8 cellular contexts compared by ENCODE assay signal in genomic region chr18:8705941-8706544, GRCh38. TPM values are rescaled to one million over a fixed set of nuclear protein-coding genes. Genes with fewer than 3 reads are reported as not detected.
DNase-seq lines count a peak whose midpoint lies in the region; ATAC-seq and TF ChIP-seq lines count a peak whose summit lies in the region.

No MANE protein-coding gene starts in this region.

- RAD21 ChIA-PET in HCT116 (lab: Charles Lee; ENCODE audit: low non-redundant PET in 1 of 2, low total read pairs in 2 of 2, uncharacterized antibody in 2 of 2, unreplicated experiment in 2 of 2) = no interaction called here

- H3K4me2 ChIP-seq in DOHH2 (ENCODE audit: low read length) (peak overlapping the region; percentile 62), HCT116 (ENCODE audit: low read length) (peak overlapping the region; percentile 87)

- ATAC-seq in HCT116 (peak; percentile 3), GM19452 (IDR thresholded peaks at IDR 0.05; ENCODE audit: unreplicated experiment) (no peak)

- CTCF ChIA-PET in HCT116 (lab: Charles Lee) = interaction anchor here (0.8 kb wide), 1 partner anchor 9 kb away, joined by 4 read pairs; no protein-coding TSS in a partner anchor
- CTCF ChIA-PET in activated CD4-positive, alpha-beta memory T cell treated with anti-CD3 and anti-CD28 coated beads for 36 hours (lab: Charles Lee) = no interaction called here

- H3K79me2 ChIP-seq in DOHH2 (ENCODE audit: control insufficient read depth, low read length) (peaks cover 7% of the 10 kb centered on the region; the same call in 1 of the 2 replicates), HCT116 (ENCODE audit: insufficient read depth, low read length) (peaks cover 36% of the 10 kb centered on the region)

- TF ChIP-seq CTCF in DOHH2 (IDR thresholded peaks at IDR 0.05; ENCODE audit: low read depth, low read length, poor library complexity, severe bottlenecking) (no peak), HCT116 (IDR thresholded peaks at IDR 0.05 in 2 of 3, conservative IDR thresholded peaks at IDR 0.05 in 1 of 3; ENCODE audit: borderline replicate concordance in 1 of 3, insufficient read depth in 1 of 3, low read depth in 2 of 3, low read length in 2 of 3) (no peak)

- H3K4me3 Mint-ChIP-seq in activated CD4-positive, alpha-beta memory T cell treated with anti-CD3 and anti-CD28 coated beads for 36 hours = no peak overlapping the region

- DNase-seq in HCT116 (ENCODE audit: low read depth, low spot score) = no peak
- DNase-seq in activated CD4-positive, alpha-beta memory T cell treated with anti-CD3 and anti-CD28 coated beads for 36 hours = peak; percentile 13
- peak in 25 of 42 donors; percentile 5 to 56 (median 36) for DNase-seq in head of caudate nucleus
- DNase-seq in NCI-H510A treated with DMSO at 0.1 percent for 48 hours (lab: John Stamatoyannopoulos, UW) = no peak
- DNase-seq in NCI-H1436 (lab: John Stamatoyannopoulos, UW) = no peak

- H3K9ac ChIP-seq in HCT116 (ENCODE audit: low read length) = peak overlapping the region; percentile 65
- H3K9ac ChIP-seq in rectal smooth muscle tissue (ENCODE audit: low read length) = peak overlapping the region; percentile 80

- H3K4me1 ChIP-seq in DOHH2 (ENCODE audit: control insufficient read depth, low read length) (peaks cover 20% of the 10 kb centered on the region), HCT116 (ENCODE audit: control insufficient read depth in 1 of 2, insufficient read depth in 2 of 2, low read length in 2 of 2) (peaks cover 17 to 36% of the 10 kb centered on the region in 2 experiments; a peak in 3 of 4 replicates), rectal smooth muscle tissue (ENCODE audit: control insufficient read depth, insufficient read depth, low read length) (peaks cover 11% of the 10 kb centered on the region)

- H4K20me1 ChIP-seq in DOHH2 (ENCODE audit: control insufficient read depth, insufficient read depth, low read depth, low read length) (no peaks in the 10 kb centered on the region), HCT116 (ENCODE audit: insufficient read depth) (no peaks in the 10 kb centered on the region)

- H3K27ac ChIP-seq in DOHH2 (ENCODE audit: low read depth, low read length) = no peak overlapping the region
- peak overlapping the region; percentile 70; the same call in 1 of the 2 replicates for H3K27ac ChIP-seq in HCT116 (ENCODE audit: low read depth, low read length)
- peak overlapping the region; percentile 86 for H3K27ac ChIP-seq in rectal smooth muscle tissue (ENCODE audit: low read depth, low read length)

- peaks cover 14% of the 10 kb centered on the region for H3K4me1 Mint-ChIP-seq in activated CD4-positive, alpha-beta memory T cell treated with anti-CD3 and anti-CD28 coated beads for 36 hours (ENCODE audit: low read depth)

- POLR2A ChIA-PET in HCT116 (lab: Charles Lee) = no interaction called here
- POLR2A ChIA-PET in activated CD4-positive, alpha-beta memory T cell treated with anti-CD3 and anti-CD28 coated beads for 36 hours (lab: Charles Lee) = no interaction called here

- no peak overlapping the region for H2AFZ ChIP-seq in HCT116 (ENCODE audit: low read depth, low read length, poor library complexity, severe bottlenecking)

- peaks cover 3% of the 10 kb centered on the region; the same call in 1 of the 2 replicates for H3F3A ChIP-seq in DOHH2 (ENCODE audit: control insufficient read depth, insufficient read depth)

- no TSS peak for BruUV-seq in HCT116 (replicated peaks; lab: Mats Ljungman, UMichigan)

- TF ChIP-seq RAD21 in HCT116 (IDR thresholded peaks at IDR 0.05; ENCODE audit: low read depth) = no peak

- H3K27me3 Mint-ChIP-seq in activated CD4-positive, alpha-beta memory T cell treated with anti-CD3 and anti-CD28 coated beads for 36 hours = peaks cover 44% of the 10 kb centered on the region

- intact Hi-C loops in HCT116 (cut with micrococcal nuclease) (no loop called here), head of caudate nucleus (cut with DNase I) (loop anchor here (10.0 kb wide), 1 partner anchor 429 kb away; the partner anchor contains the start of gene ANKRD12)
- intact Hi-C loops in activated CD4-positive, alpha-beta memory T cell treated with anti-CD3 and anti-CD28 coated beads for 36 hours (cut with micrococcal nuclease) = loop anchor here (2.0 to 10.0 kb wide), 4 partner anchors 94 to 909 kb away; partner anchors contain the start of genes ANKRD12, PPP4R1 and TWSG1

- peaks cover 21% of the 10 kb centered on the region; the same call in 1 of the 2 replicates for H3K27me3 ChIP-seq in DOHH2 (ENCODE audit: control insufficient read depth, low read length)
- H3K27me3 ChIP-seq in HCT116 (ENCODE audit: insufficient read depth, low read length) = no peaks in the 10 kb centered on the region
- H3K27me3 ChIP-seq in rectal smooth muscle tissue (ENCODE audit: control insufficient read depth, insufficient read depth, low read length) = peaks cover 7% of the 10 kb centered on the region

- peaks cover 2% of the 10 kb centered on the region for H3K9me3 Mint-ChIP-seq in activated CD4-positive, alpha-beta memory T cell treated with anti-CD3 and anti-CD28 coated beads for 36 hours

- no peak overlapping the region for H3K27ac Mint-ChIP-seq in activated CD4-positive, alpha-beta memory T cell treated with anti-CD3 and anti-CD28 coated beads for 36 hours

- TF ChIP-seq POLR2A in HCT116 (IDR thresholded peaks at IDR 0.05; ENCODE audit: borderline replicate concordance, extremely low read depth, insufficient read depth, insufficient read length) = no peak

- no peaks in the 10 kb centered on the region for H3K9me2 ChIP-seq in DOHH2 (replicated peaks; ENCODE audit: control insufficient read depth, low read length)
- H3K9me2 ChIP-seq in HCT116 (ENCODE audit: insufficient read depth) = no peaks in the 10 kb centered on the region

- no peaks in the 10 kb centered on the region for H3K9me3 ChIP-seq in DOHH2 (ENCODE audit: control insufficient read depth, insufficient read depth, low read length)
- H3K9me3 ChIP-seq in HCT116 (ENCODE audit: control insufficient read depth in 1 of 2, insufficient read depth in 1 of 2, low read depth in 1 of 2, low read length in 2 of 2) = no peaks in the 10 kb centered on the region

- H3K36me3 ChIP-seq in DOHH2 (ENCODE audit: control insufficient read depth, low read length) (no peaks in the 10 kb centered on the region), HCT116 (ENCODE audit: control insufficient read depth in 1 of 2, insufficient read depth in 2 of 2, low read length in 2 of 2) (no peaks in the 10 kb centered on the region; a peak in 1 of 4 replicates), rectal smooth muscle tissue (ENCODE audit: control insufficient read depth, insufficient read depth, low read length) (no peaks in the 10 kb centered on the region)

- peaks cover 2% of the 10 kb centered on the region for H3K36me3 Mint-ChIP-seq in activated CD4-positive, alpha-beta memory T cell treated with anti-CD3 and anti-CD28 coated beads for 36 hours

- H3K4me3 ChIP-seq in DOHH2 (ENCODE audit: low read length) = peak overlapping the region; percentile 65
- peak overlapping the region; percentile 50 to 65 for H3K4me3 ChIP-seq in HCT116 (replicated peaks in 1 of 2; ENCODE audit: low read depth in 1 of 2, low read length in 2 of 2)
- peak overlapping the region; percentile 76 for H3K4me3 ChIP-seq in rectal smooth muscle tissue (ENCODE audit: low read length)

TF ChIP-seq in HCT116, 20 proteins besides CTCF, POLR2A, EP300 and RAD21 (continues in another document):
- TF ChIP-seq TCF7L2 (IDR thresholded peaks at IDR 0.05; ENCODE audit: borderline replicate concordance, extremely low read depth, insufficient read depth, insufficient read length) (no peak), EZH2phosphoT487 (IDR thresholded peaks at IDR 0.05; ENCODE audit: borderline replicate concordance) (no peak), CBX3 (IDR thresholded peaks at IDR 0.05; ENCODE audit: low read depth) (no peak), SIN3A (IDR thresholded peaks at IDR 0.05; ENCODE audit: low read depth) (no peak), POLR2AphosphoS5 (IDR thresholded peaks at IDR 0.05; ENCODE audit: low read depth, low read length) (no peak), CEBPB (IDR thresholded peaks at IDR 0.05; ENCODE audit: low read depth) (no peak), FOSL1 (IDR thresholded peaks at IDR 0.05; ENCODE audit: low read depth) (no peak), SP1 (IDR thresholded peaks at IDR 0.05; ENCODE audit: low read depth) (no peak), ZBTB33 (IDR thresholded peaks at IDR 0.05; ENCODE audit: extremely low read depth, insufficient replicate concordance, low read length) (no peak), EZH2 (IDR thresholded peaks at IDR 0.05) (no peak), JUND (IDR thresholded peaks at IDR 0.05) (no peak)

RNA-seq across cellular contexts. Expression of gene MTCL1, which starts 0.7 kb away (rescaled TPM):
- 22.7 TPM for total RNA-seq in HCT116 (2021; ENCODE audit: unreplicated experiment)
- 8.7 and 9.6 TPM in 2 replicates for polyA plus RNA-seq in HCT116 (2012)
- under 1 TPM; 0.40 to 0.56 TPM for total RNA-seq in activated CD4-positive, alpha-beta memory T cell treated with anti-CD3 and anti-CD28 coated beads for 36 hours

Comparison
In these comparisons a context has a peak if more than half of its experiments do, and no peak if none do; other contexts are left out.
1. DNase-seq: peak in activated CD4-positive, alpha-beta memory T cell treated with anti-CD3 and anti-CD28 coated beads for 36 hours (single experiment) and head of caudate nucleus (25 of 42); none in HCT116 (single experiment), NCI-H510A treated with DMSO at 0.1 percent for 48 hours (single experiment) and NCI-H1436 (single experiment).
2. RNA of gene MTCL1, which starts 0.7 kb away (total RNA-seq): 22.7 TPM in HCT116 (single experiment); 0.40 to 0.56 TPM in activated CD4-positive, alpha-beta memory T cell treated with anti-CD3 and anti-CD28 coated beads for 36 hours; every median in the first group is over 10 times any median in the second.
3. Peak in every context shown above with its lines, with median percentiles within 50 percentile points of each other: H3K4me3 ChIP-seq.